8 cellular contexts compared by ENCODE assay signal in the genomic region with DNA sequence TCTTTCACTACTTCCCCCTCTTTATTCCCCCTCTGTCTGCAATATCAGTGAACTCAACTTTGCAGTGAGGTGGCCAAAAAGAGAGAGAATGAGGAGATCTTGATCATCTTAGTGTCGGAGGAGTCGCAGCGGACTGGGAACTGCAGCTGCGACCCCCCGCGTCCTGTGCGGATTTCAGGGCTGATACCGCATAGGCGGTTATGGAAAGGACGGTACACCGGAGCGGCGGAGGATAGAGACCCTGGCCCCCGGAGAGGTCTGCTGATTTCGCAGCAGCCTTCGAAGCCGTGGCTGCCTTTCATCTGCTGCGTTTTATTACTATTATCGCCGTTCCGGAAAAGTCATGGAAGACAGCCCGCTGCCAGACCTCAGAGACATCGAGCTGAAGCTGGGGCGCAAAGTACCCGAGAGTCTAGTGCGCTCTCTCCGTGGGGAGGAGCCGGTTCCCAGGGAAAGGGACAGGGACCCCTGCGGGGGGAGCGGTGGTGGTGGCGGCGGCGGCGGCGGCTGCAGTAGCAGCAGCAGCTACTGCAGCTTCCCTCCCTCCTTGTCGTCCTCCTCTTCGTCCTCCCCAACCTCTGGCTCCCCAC. TPM values are rescaled to one million over a fixed set of nuclear protein-coding genes. Genes with fewer than 3 reads are reported as not detected.
A peak's percentile ranks its signal among the peaks of the same experiment; 100 is the strongest.
DNase-seq lines count a peak whose midpoint lies in the region; ATAC-seq, FAIRE-seq and TF ChIP-seq lines count a peak whose summit lies in the region.

No MANE protein-coding gene starts in this region.

- 1% methylated on average over 23 of the region's 37 CpGs for WGBS in A549 (ENCODE audit: missing lambda C conversion rate)

- peak overlapping the region; percentile 96 to 97 for H3K27ac ChIP-seq in A549
- peak overlapping the region; percentile 78 for H3K27ac ChIP-seq in PC-9

- CTCF ChIA-PET in A549 (lab: Yijun Ruan, JAX) (interaction anchor here (0.6 to 6.7 kb wide), 35 partner anchors 11 to 116 kb away, joined by 3 to 98 read pairs (median 6); no protein-coding TSS in a partner anchor), PC-9 (lab: Charles Lee) (interaction anchor here (0.8 to 1.2 kb wide), 3 partner anchors 39 to 109 kb away, joined by 3 to 6 read pairs (median 3); no protein-coding TSS in a partner anchor)
- CTCF ChIA-PET in activated CD4-positive, alpha-beta T cell treated with anti-CD3 and anti-CD28 coated beads, Interleukin-2, amount 10 ng/mL, durations not matched to agents 7 days and 5 days (lab: Charles Lee): interaction anchor here (0.5 kb wide), 1 partner anchor 1576 kb away, joined by 3 read pairs; no protein-coding TSS in a partner anchor

- no TSS peak for BruUV-seq in PC-9 (replicated peaks; lab: Mats Ljungman, UMichigan)

- H3K36me3 ChIP-seq in PC-9 (ENCODE audit: low read depth) (no peaks in the 10 kb centered on the region), neuron (ENCODE audit: insufficient read depth, low read length) (no peaks in the 10 kb centered on the region)

- no peak for TF ChIP-seq EP300 in A549 (IDR thresholded peaks at IDR 0.05)

- H3K4me3 Mint-ChIP-seq in activated CD4-positive, alpha-beta T cell treated with anti-CD3 and anti-CD28 coated beads, Interleukin-2, amount 10 ng/mL, durations not matched to agents 7 days and 5 days: no peak overlapping the region

- H3K4me1 ChIP-seq in A549: peaks cover 40% of the 10 kb centered on the region
- H3K4me1 ChIP-seq in PC-9 (replicated peaks; ENCODE audit: insufficient read depth): peaks cover 23% of the 10 kb centered on the region
- peaks cover 5% of the 10 kb centered on the region for H3K4me1 ChIP-seq in neuron (ENCODE audit: insufficient read depth, low read length)

- POLR2A ChIA-PET in A549 (lab: Yijun Ruan, JAX) (interaction anchor here (1.4 to 3.8 kb wide), 8 partner anchors 9 to 88 kb away, joined by 3 to 48 read pairs (median 8); no protein-coding TSS in a partner anchor), PC-9 (lab: Charles Lee; ENCODE audit: unreplicated experiment) (no interaction called here)
- POLR2A ChIA-PET in activated CD4-positive, alpha-beta T cell treated with anti-CD3 and anti-CD28 coated beads, Interleukin-2, amount 10 ng/mL, durations not matched to agents 7 days and 5 days (lab: Charles Lee): no interaction called here

- TF ChIP-seq CTCF in A549 (IDR thresholded peaks at IDR 0.05): no peak
- no peak for TF ChIP-seq CTCF in PC-9 (conservative IDR thresholded peaks at IDR 0.05)
- TF ChIP-seq CTCF in fibroblast of mammary gland (conservative IDR thresholded peaks at IDR 0.05; ENCODE audit: control insufficient read depth, insufficient read depth, low read depth, low read length): no peak

- H3K27me3 Mint-ChIP-seq in activated CD4-positive, alpha-beta T cell treated with anti-CD3 and anti-CD28 coated beads, Interleukin-2, amount 10 ng/mL, durations not matched to agents 7 days and 5 days: peaks cover 23% of the 10 kb centered on the region

- TF ChIP-seq RAD21 in A549 (conservative IDR thresholded peaks at IDR 0.05 in 1 of 2, IDR thresholded peaks at IDR 0.05 in 1 of 2): no peak

- H3K36me3 Mint-ChIP-seq in activated CD4-positive, alpha-beta T cell treated with anti-CD3 and anti-CD28 coated beads, Interleukin-2, amount 10 ng/mL, durations not matched to agents 7 days and 5 days (ENCODE audit: low read depth): no peaks in the 10 kb centered on the region

- DNase-seq in A549 (ENCODE audit: low read depth in 1 of 2, low spot score in 1 of 2) (no peak), PC-9 (no peak), fibroblast of mammary gland (ENCODE audit: low read depth) (no peak), T-helper 9 cell (no peak), islet precursor cell (no peak)
- no peak for DNase-seq in activated CD4-positive, alpha-beta T cell treated with anti-CD3 and anti-CD28 coated beads, Interleukin-2, amount 10 ng/mL, durations not matched to agents 7 days and 5 days

- peaks cover 8% of the 10 kb centered on the region; the same call in 1 of the 2 replicates for H3F3A ChIP-seq in PC-9 (ENCODE audit: insufficient read depth, low read depth)

- H3K4me2 ChIP-seq in A549: peak overlapping the region; percentile 76
- H3K4me2 ChIP-seq in PC-9: peak overlapping the region; percentile 79

- no peak for FAIRE-seq in A549 (lab: Jason Lieb, UNC)

- H2AFZ ChIP-seq in PC-9 (peak overlapping the region; percentile 73), neuron (ENCODE audit: low read depth, low read length) (peak overlapping the region; percentile 88)

- peak overlapping the region; percentile 67 for H3K4me3 ChIP-seq in A549
- peak overlapping the region; percentile 90 for H3K4me3 ChIP-seq in PC-9
- H3K4me3 ChIP-seq in fibroblast of mammary gland (ENCODE audit: control insufficient read depth, low read depth, low read length): peak overlapping the region; percentile 83
- H3K4me3 ChIP-seq in neuron (ENCODE audit: low read length): peak overlapping the region; percentile 67

- TF ChIP-seq POLR2A in A549 (IDR thresholded peaks at IDR 0.05; ENCODE audit: low read length): no peak

- H3K9me2 ChIP-seq in PC-9 (ENCODE audit: insufficient read depth): no peaks in the 10 kb centered on the region

- H3K9me3 Mint-ChIP-seq in activated CD4-positive, alpha-beta T cell treated with anti-CD3 and anti-CD28 coated beads, Interleukin-2, amount 10 ng/mL, durations not matched to agents 7 days and 5 days: peaks cover under 1% of the 10 kb centered on the region

- peaks cover 16% of the 10 kb centered on the region; the same call in 1 of the 2 replicates for H3K79me2 ChIP-seq in PC-9 (ENCODE audit: low read depth)

- no peaks in the 10 kb centered on the region for H3K27me3 ChIP-seq in PC-9 (ENCODE audit: insufficient read depth, low read depth)
- no peaks in the 10 kb centered on the region for H3K27me3 ChIP-seq in neuron (ENCODE audit: insufficient read depth, low read length)

- peaks cover 2% of the 10 kb centered on the region for H3K4me1 Mint-ChIP-seq in activated CD4-positive, alpha-beta T cell treated with anti-CD3 and anti-CD28 coated beads, Interleukin-2, amount 10 ng/mL, durations not matched to agents 7 days and 5 days

- intact Hi-C loops in PC-9 (cut with micrococcal nuclease; ENCODE audit: unreplicated experiment): loop anchor here (2.0 kb wide), 2 partner anchors 53 to 109 kb away; no protein-coding TSS in a partner anchor

- no peaks in the 10 kb centered on the region for H3K9me3 ChIP-seq in A549
- H3K9me3 ChIP-seq in PC-9 (ENCODE audit: insufficient read depth, low read depth): no peaks in the 10 kb centered on the region
- H3K9me3 ChIP-seq in neuron (ENCODE audit: low read length): no peaks in the 10 kb centered on the region

- H4K20me1 ChIP-seq in PC-9 (ENCODE audit: insufficient read depth): no peaks in the 10 kb centered on the region

- H3K27ac Mint-ChIP-seq in activated CD4-positive, alpha-beta T cell treated with anti-CD3 and anti-CD28 coated beads, Interleukin-2, amount 10 ng/mL, durations not matched to agents 7 days and 5 days: no peak overlapping the region

- ATAC-seq in A549 (peak; percentile 22 to 28), GM19455 (IDR thresholded peaks at IDR 0.05; ENCODE audit: unreplicated experiment) (peak; percentile 12)

TF ChIP-seq in A549, 52 proteins besides CTCF, POLR2A, EP300 and RAD21:
- TF ChIP-seq GATA3 (IDR thresholded peaks at IDR 0.05; ENCODE audit: borderline replicate concordance) (0 out of 2 replicates have a peak, but pooled peaks have one; percentile 0), PBX3 (IDR thresholded peaks at IDR 0.05) (no peak), FOSB (CRISPR knock-in tag; IDR thresholded peaks at IDR 0.05) (peak; percentile 6; the same call in 1 of the 2 replicates), HEYL (CRISPR knock-in tag; IDR thresholded peaks at IDR 0.05) (no peak), HOXB5 (CRISPR knock-in tag; IDR thresholded peaks at IDR 0.05) (0 out of 2 replicates have a peak, but pooled peaks have one; percentile 30)

RNA-seq across cellular contexts. Expression of gene LURAP1L, which starts 0.6 kb away (rescaled TPM):
- polyA plus RNA-seq in A549 (2011; rRNA removed) (52.4 and 61.4 TPM in 2 replicates), A549 (2017; fragmentation: RNase III; extraction: RNeasy Plus Mini Kit Qiagen cat#74134 plus additional on column Dnase treatment) (15.6 to 24.4 TPM (median 23.9 TPM) in 3 replicates)
- 14.5 and 16.9 TPM in 2 replicates for polyA plus RNA-seq in A549 (2012; cell fraction: cytosol; rRNA removed)
- 23.0 and 32.1 TPM in 2 replicates for polyA plus RNA-seq in A549 (2012; cell fraction: nucleus; rRNA removed)
- polyA minus RNA-seq in A549 (2011; rRNA and poly(A)+ RNA removed): 70.0 and 83.0 TPM in 2 replicates
- 3.6 and 4.1 TPM in 2 replicates for total RNA-seq in PC-9 (2021)
- total RNA-seq in activated CD4-positive, alpha-beta T cell treated with anti-CD3 and anti-CD28 coated beads, Interleukin-2, amount 10 ng/mL, durations not matched to agents 7 days and 5 days: not detected
